ENCODE assay signal across 20 cellular contexts in genomic region chr4:139800082-139800481, GRCh38.
DNase-seq lines count a peak whose midpoint lies in the region; ATAC-seq and TF ChIP-seq lines count a peak whose summit lies in the region.
"Had no signal": no experiment of that assay in that cellular context is flagged by ENCODE, and none has a peak within 500 bp of the region (broad histone marks: within the 10 kb centered on the region; RNA-seq: fewer than 3 reads in every experiment).

No MANE protein-coding gene starts in this region.

- H3K27ac Mint-ChIP-seq in activated naive CD8-positive, alpha-beta T cell treated with anti-CD3 and anti-CD28 coated beads for 36 hours = no peak overlapping the region
- H3K27ac Mint-ChIP-seq: GM23338 had no signal

- DNase-seq in colonic mucosa (no peak), kidney tubule cell (ENCODE audit: low spot score) (peak; percentile 51), NCI-H2029 (lab: John Stamatoyannopoulos, UW) (no peak), GM10266 (ENCODE audit: extremely low spot score) (no peak)
- DNase-seq in activated naive CD8-positive, alpha-beta T cell treated with anti-CD3 and anti-CD28 coated beads for 36 hours = no peak
- DNase-seq: AML-193, GDM1, HCEC 1CT, MM.1S, NCI-H1092, NCI-H146, NCI-H510A, NCI-H82, OCI-M1, Right ventricle myocardium superior had no signal

- no peak for TF ChIP-seq CTCF in colonic mucosa (IDR thresholded peaks at IDR 0.05)
- TF ChIP-seq CTCF in parathyroid adenoma (IDR thresholded peaks at IDR 0.05) = no peak
- TF ChIP-seq CTCF in GM10266 (IDR thresholded peaks at IDR 0.05; ENCODE audit: control insufficient read depth, insufficient read depth, low read depth, missing control alignments) = no peak

- H3K27me3 ChIP-seq in colonic mucosa (no peaks in the 10 kb centered on the region), parathyroid adenoma (ENCODE audit: control insufficient read depth, insufficient read depth, low read length) (no peaks in the 10 kb centered on the region)

- no peaks in the 10 kb centered on the region for H3K27me3 Mint-ChIP-seq in activated naive CD8-positive, alpha-beta T cell treated with anti-CD3 and anti-CD28 coated beads for 36 hours

- H3K36me3 Mint-ChIP-seq in activated naive CD8-positive, alpha-beta T cell treated with anti-CD3 and anti-CD28 coated beads for 36 hours = no peaks in the 10 kb centered on the region

- H3K4me1 ChIP-seq in colonic mucosa (no peaks in the 10 kb centered on the region), parathyroid adenoma (peaks cover 18% of the 10 kb centered on the region)

- peaks cover 11% of the 10 kb centered on the region for H3K4me1 Mint-ChIP-seq in activated naive CD8-positive, alpha-beta T cell treated with anti-CD3 and anti-CD28 coated beads for 36 hours

- H3K9ac ChIP-seq in colonic mucosa (ENCODE audit: low read depth in 2 of 2, low read length in 2 of 2) = no peak overlapping the region
- no peak overlapping the region for H3K9ac ChIP-seq in parathyroid adenoma

- H3K36me3 ChIP-seq in colonic mucosa (no peaks in the 10 kb centered on the region), parathyroid adenoma (ENCODE audit: control insufficient read depth, insufficient read depth, low read length) (no peaks in the 10 kb centered on the region)

- H3K9me3 Mint-ChIP-seq in activated naive CD8-positive, alpha-beta T cell treated with anti-CD3 and anti-CD28 coated beads for 36 hours = no peaks in the 10 kb centered on the region
- H3K9me3 Mint-ChIP-seq: GM23338 had no signal

- no peak overlapping the region for H3K4me2 ChIP-seq in parathyroid adenoma (ENCODE audit: low read length)
- H3K4me2 ChIP-seq: GM23338 had no signal

- H3K27ac ChIP-seq in colonic mucosa (peak overlapping the region; percentile 9), parathyroid adenoma (peak overlapping the region; percentile 77)
- H3K27ac ChIP-seq: C4-2B, SK-N-MC had no signal

- intact Hi-C loops in colonic mucosa (cut with DNase I) = no loop called here

- H2AFZ ChIP-seq in parathyroid adenoma = peak overlapping the region; percentile 69
- H2AFZ ChIP-seq: GM23338 had no signal

- H3K9me3 ChIP-seq in colonic mucosa = no peaks in the 10 kb centered on the region
- H3K9me3 ChIP-seq in parathyroid adenoma (ENCODE audit: control insufficient read depth, low read length) = no peaks in the 10 kb centered on the region

- ATAC-seq in SK-N-SH treated with all-trans-retinoic acid at 6 μM for 48 hours = no peak
- ATAC-seq: GM23338 had no signal

- no peaks in the 10 kb centered on the region for H3K79me2 ChIP-seq in parathyroid adenoma

- H3K4me3 ChIP-seq in colonic mucosa (no peak overlapping the region), parathyroid adenoma (ENCODE audit: low read depth, low read length) (no peak overlapping the region)
- H3K4me3 ChIP-seq: GM23338, SK-N-MC had no signal

- no peak overlapping the region for H3K4me3 Mint-ChIP-seq in activated naive CD8-positive, alpha-beta T cell treated with anti-CD3 and anti-CD28 coated beads for 36 hours
- H3K4me3 Mint-ChIP-seq: GM23338 had no signal

TF ChIP-seq in SK-N-SH treated with all-trans-retinoic acid at 6 μM for 48 hours, 23 proteins besides CTCF, POLR2A, EP300 and RAD21:
- TF ChIP-seq ZC3H10 (CRISPR knock-in tag; IDR thresholded peaks at IDR 0.05) = no peak
- TF ChIP-seq, protein P1, sequence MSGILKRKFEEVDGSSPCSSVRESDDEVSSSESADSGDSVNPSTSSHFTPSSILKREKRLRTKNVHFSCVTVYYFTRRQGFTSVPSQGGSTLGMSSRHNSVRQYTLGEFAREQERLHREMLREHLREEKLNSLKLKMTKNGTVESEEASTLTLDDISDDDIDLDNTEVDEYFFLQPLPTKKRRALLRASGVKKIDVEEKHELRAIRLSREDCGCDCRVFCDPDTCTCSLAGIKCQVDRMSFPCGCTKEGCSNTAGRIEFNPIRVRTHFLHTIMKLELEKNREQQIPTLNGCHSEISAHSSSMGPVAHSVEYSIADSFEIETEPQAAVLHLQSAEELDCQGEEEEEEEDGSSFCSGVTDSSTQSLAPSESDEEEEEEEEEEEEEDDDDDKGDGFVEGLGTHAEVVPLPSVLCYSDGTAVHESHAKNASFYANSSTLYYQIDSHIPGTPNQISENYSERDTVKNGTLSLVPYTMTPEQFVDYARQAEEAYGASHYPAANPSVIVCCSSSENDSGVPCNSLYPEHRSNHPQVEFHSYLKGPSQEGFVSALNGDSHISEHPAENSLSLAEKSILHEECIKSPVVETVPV (CRISPR knock-in tag; IDR thresholded peaks at IDR 0.05) = no peak
- TF ChIP-seq GLIS3 (CRISPR knock-in tag; IDR thresholded peaks at IDR 0.05) = no peak
